Comparison of ENCODE assay signal across 21 cellular contexts in the genomic region with DNA sequence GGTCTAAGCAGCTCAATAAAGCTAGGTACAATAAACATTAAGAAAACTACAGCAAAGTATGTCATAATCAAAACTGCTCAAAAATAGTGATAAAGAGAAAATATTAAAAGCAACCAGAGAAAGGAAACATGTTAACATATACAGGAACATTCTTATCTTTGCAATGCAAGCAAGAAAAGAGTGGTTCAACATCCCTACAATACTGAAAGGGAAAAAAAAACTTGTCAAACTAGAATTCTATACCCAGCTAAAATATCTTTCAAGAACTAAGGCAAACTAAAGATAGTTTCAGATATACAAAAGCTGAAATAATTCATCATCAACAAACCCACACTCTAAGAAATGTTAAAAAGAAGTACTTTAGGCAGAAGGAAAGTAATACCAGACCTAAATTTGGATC.
DNase-seq lines count a peak whose midpoint lies in the region; ATAC-seq, FAIRE-seq and TF ChIP-seq lines count a peak whose summit lies in the region.
"Had no signal": no experiment of that assay in that cellular context is flagged by ENCODE, and none has a peak within 500 bp of the region (broad histone marks: within the 10 kb centered on the region; RNA-seq: fewer than 3 reads in every experiment).

No MANE protein-coding gene starts in this region.

- no peak overlapping the region for H3K9ac ChIP-seq in HepG2 (ENCODE audit: insufficient read depth, low read depth, low read length)
- no peak overlapping the region for H3K9ac ChIP-seq in astrocyte (ENCODE audit: low read length)
- H3K9ac ChIP-seq: BLaER1 treated with 17β-estradiol and CSF1 and Interleukin-3, amounts not matched to agents 10 nM and 100 nM had no signal

- TF ChIP-seq CTCF in HepG2 (CRISPR knock-in tag; IDR thresholded peaks at IDR 0.05): no peak
- no peak for TF ChIP-seq CTCF in right lobe of liver (IDR thresholded peaks at IDR 0.05)
- TF ChIP-seq CTCF in astrocyte (IDR thresholded peaks at IDR 0.05; ENCODE audit: insufficient read depth, low read depth, low read length): no peak
- TF ChIP-seq CTCF in endothelial cell (IDR thresholded peaks at IDR 0.05; ENCODE audit: unreplicated experiment): no peak

- intact Hi-C loops in HepG2 (cut with micrococcal nuclease; ENCODE audit: unreplicated experiment): no loop called here
- intact Hi-C loops in right lobe of liver (cut with DNase I): no loop called here

- peaks cover 13% of the 10 kb centered on the region for H3K9me3 Mint-ChIP-seq in astrocyte (ENCODE audit: unreplicated experiment)
- no peaks in the 10 kb centered on the region for H3K9me3 Mint-ChIP-seq in endothelial cell (ENCODE audit: unreplicated experiment)

- no peak for TF ChIP-seq POLR2A in HepG2 (IDR thresholded peaks at IDR 0.05; ENCODE audit: insufficient read depth in 1 of 2, low read depth in 2 of 2, low read length in 2 of 2)
- TF ChIP-seq POLR2A in right lobe of liver (IDR thresholded peaks at IDR 0.05): no peak

- H3K4me3 ChIP-seq in HepG2 (replicated peaks in 1 of 3; ENCODE audit: insufficient read depth in 1 of 3, low read depth in 2 of 3, low read length in 3 of 3) (no peak overlapping the region), right lobe of liver (no peak overlapping the region), astrocyte (ENCODE audit: insufficient read depth, low read depth, low read length) (no peak overlapping the region)
- H3K4me3 ChIP-seq: A549 had no signal

- TF ChIP-seq RAD21 in HepG2 (CRISPR knock-in tag; IDR thresholded peaks at IDR 0.05): no peak

- H3K27ac Mint-ChIP-seq in astrocyte (ENCODE audit: unreplicated experiment) (no peak overlapping the region), endothelial cell (ENCODE audit: unreplicated experiment) (no peak overlapping the region)
- H3K27ac Mint-ChIP-seq: B cell; CD4-positive, alpha-beta T cell; CD8-positive, alpha-beta T cell had no signal

- TF ChIP-seq EP300 in HepG2 (IDR thresholded peaks at IDR 0.05; ENCODE audit: low read depth in 2 of 2, low read length in 2 of 2) (no peak), HepG2 (CRISPR knock-in tag; IDR thresholded peaks at IDR 0.05; ENCODE audit: borderline replicate concordance) (no peak)

- no peak overlapping the region for H2AFZ ChIP-seq in HepG2 (ENCODE audit: low read length)
- no peak overlapping the region for H2AFZ ChIP-seq in astrocyte (ENCODE audit: low read depth, low read length)

- ATAC-seq in HepG2 (no peak), right lobe of liver (no peak), GM18873 (IDR thresholded peaks at IDR 0.05; ENCODE audit: low FRiP score, unreplicated experiment) (no peak), left lobe of liver (no peak)
- ATAC-seq: A549; CD8-positive, alpha-beta T cell had no signal

- FAIRE-seq in HepG2 (lab: Jason Lieb, UNC) (no peak), astrocyte (lab: Jason Lieb, UNC) (peak; percentile 45)
- FAIRE-seq: A549, D721Med, G401.6, GM12891 had no signal

- no peak for DNase-seq in HepG2 (ENCODE audit: low spot score)
- no peak for DNase-seq in right lobe of liver
- DNase-seq in astrocyte (ENCODE audit: low read depth): no peak
- no peak for DNase-seq in endothelial cell (ENCODE audit: low spot score)
- no peak for DNase-seq in left lobe of liver (ENCODE audit: low spot score)
- DNase-seq: AML-193; Caco-2; Calu3; CD4-positive, alpha-beta T cell; DMS79 treated with DMSO at 0.1 percent for 48 hours; GF-D8 had no signal

- no peak overlapping the region for H3K4me2 ChIP-seq in HepG2 (ENCODE audit: low read depth, low read length)
- no peak overlapping the region for H3K4me2 ChIP-seq in astrocyte (ENCODE audit: low read length)
- H3K4me2 ChIP-seq: A549; BLaER1 treated with 17β-estradiol and CSF1 and Interleukin-3, amounts not matched to agents 10 nM and 100 nM had no signal

- POLR2A ChIA-PET in HepG2 (lab: Yijun Ruan, JAX): no interaction called here

- H3K9me3 ChIP-seq in HepG2 (ENCODE audit: low read length) (peaks cover 31% of the 10 kb centered on the region), right lobe of liver (peaks cover 0 to 14% (median 3%) of the 10 kb centered on the region in 4 donors), astrocyte (ENCODE audit: insufficient read depth, low read depth, low read length) (peaks cover 4% of the 10 kb centered on the region)

- H3K79me2 ChIP-seq in HepG2 (ENCODE audit: insufficient read depth, low read length): no peaks in the 10 kb centered on the region
- H3K79me2 ChIP-seq in astrocyte (ENCODE audit: insufficient read depth, low read length): peaks cover 26% of the 10 kb centered on the region

- H3K27me3 ChIP-seq in HepG2 (ENCODE audit: control insufficient read depth in 1 of 2, insufficient read depth in 2 of 2, low read length in 2 of 2) (no peaks in the 10 kb centered on the region), right lobe of liver (no peaks in the 10 kb centered on the region), astrocyte (ENCODE audit: insufficient read depth, low read length) (no peaks in the 10 kb centered on the region)
- H3K27me3 ChIP-seq: BLaER1 treated with 17β-estradiol and CSF1 and Interleukin-3, amounts not matched to agents 10 nM and 100 nM had no signal

- no TSS peak for BruUV-seq in HepG2 (replicated peaks; lab: Mats Ljungman, UMichigan)

- in situ Hi-C loops in HepG2 (cut with HindIII; ENCODE audit: extremely low pct_ligation_motif_present, low pct_unique_long_range_greater_than_20kb): no loop called here

- no peaks in the 10 kb centered on the region for H3K27me3 Mint-ChIP-seq in astrocyte (ENCODE audit: low read depth, unreplicated experiment)
- no peaks in the 10 kb centered on the region for H3K27me3 Mint-ChIP-seq in endothelial cell (ENCODE audit: unreplicated experiment)
- H3K27me3 Mint-ChIP-seq: B cell; CD4-positive, alpha-beta T cell had no signal

- H3K27ac ChIP-seq in HepG2 (ENCODE audit: extremely low read length, insufficient read depth, low read length) (no peak overlapping the region), right lobe of liver (no peak overlapping the region), astrocyte (ENCODE audit: low read depth, low read length) (no peak overlapping the region)
- H3K27ac ChIP-seq: 22Rv1; A549; BLaER1 treated with 17β-estradiol and CSF1 and Interleukin-3, amounts not matched to agents 10 nM and 100 nM; C4-2B had no signal

- H3K4me1 Mint-ChIP-seq in astrocyte (ENCODE audit: low read depth, unreplicated experiment): no peaks in the 10 kb centered on the region
- no peaks in the 10 kb centered on the region for H3K4me1 Mint-ChIP-seq in endothelial cell (ENCODE audit: unreplicated experiment)
- H3K4me1 Mint-ChIP-seq: B cell had no signal

- H3K4me3 Mint-ChIP-seq in astrocyte (ENCODE audit: unreplicated experiment) (no peak overlapping the region), endothelial cell (ENCODE audit: unreplicated experiment) (peak overlapping the region; percentile 22)
- H3K4me3 Mint-ChIP-seq: B cell; CD4-positive, alpha-beta T cell; CD8-positive, alpha-beta T cell had no signal

- CTCF ChIA-PET in HepG2 (lab: Yijun Ruan, JAX; ENCODE audit: low intra/inter-chr PET ratio, low total read pairs): interaction anchor here (2.6 kb wide), 1 partner anchor 145 kb away, joined by 18 read pairs; no protein-coding TSS in a partner anchor

- H4K20me1 ChIP-seq in HepG2 (ENCODE audit: insufficient read depth, low read length) (no peaks in the 10 kb centered on the region), astrocyte (ENCODE audit: insufficient read depth, low read length) (no peaks in the 10 kb centered on the region)
- H4K20me1 ChIP-seq: BLaER1 treated with 17β-estradiol and CSF1 and Interleukin-3, amounts not matched to agents 10 nM and 100 nM had no signal

- H3K4me1 ChIP-seq in HepG2 (ENCODE audit: insufficient read depth, low read length) (no peaks in the 10 kb centered on the region), right lobe of liver (no peaks in the 10 kb centered on the region), astrocyte (ENCODE audit: insufficient read depth, low read length) (no peaks in the 10 kb centered on the region)
- H3K4me1 ChIP-seq: A549; BLaER1 treated with 17β-estradiol and CSF1 and Interleukin-3, amounts not matched to agents 10 nM and 100 nM; Caco-2 had no signal

- no peaks in the 10 kb centered on the region for H3K36me3 Mint-ChIP-seq in astrocyte (ENCODE audit: low read depth, unreplicated experiment)
- peaks cover 8% of the 10 kb centered on the region for H3K36me3 Mint-ChIP-seq in endothelial cell (ENCODE audit: low read depth, unreplicated experiment)

- H3K36me3 ChIP-seq in HepG2 (replicated peaks in 1 of 2; ENCODE audit: control insufficient read depth in 1 of 2, insufficient read depth in 2 of 2, low read length in 2 of 2) (no peaks in the 10 kb centered on the region), right lobe of liver (no peaks in the 10 kb centered on the region), astrocyte (ENCODE audit: insufficient read depth, low read length) (peaks cover 2% of the 10 kb centered on the region)
- H3K36me3 ChIP-seq: BLaER1 treated with 17β-estradiol and CSF1 and Interleukin-3, amounts not matched to agents 10 nM and 100 nM had no signal

TF ChIP-seq in HepG2, 621 proteins besides CTCF, POLR2A, EP300 and RAD21:
- TF ChIP-seq AGO1 (IDR thresholded peaks at IDR 0.05; ENCODE audit: low read depth, low read length, poor library complexity, severe bottlenecking) (no peak), SNRNP70 (IDR thresholded peaks at IDR 0.05; ENCODE audit: low read depth, low read length) (no peak), ZFP1 (CRISPR knock-in tag; IDR thresholded peaks at IDR 0.05) (peak; percentile 98; the same call in 1 of the 2 replicates)
- TF ChIP-seq, protein P1, sequence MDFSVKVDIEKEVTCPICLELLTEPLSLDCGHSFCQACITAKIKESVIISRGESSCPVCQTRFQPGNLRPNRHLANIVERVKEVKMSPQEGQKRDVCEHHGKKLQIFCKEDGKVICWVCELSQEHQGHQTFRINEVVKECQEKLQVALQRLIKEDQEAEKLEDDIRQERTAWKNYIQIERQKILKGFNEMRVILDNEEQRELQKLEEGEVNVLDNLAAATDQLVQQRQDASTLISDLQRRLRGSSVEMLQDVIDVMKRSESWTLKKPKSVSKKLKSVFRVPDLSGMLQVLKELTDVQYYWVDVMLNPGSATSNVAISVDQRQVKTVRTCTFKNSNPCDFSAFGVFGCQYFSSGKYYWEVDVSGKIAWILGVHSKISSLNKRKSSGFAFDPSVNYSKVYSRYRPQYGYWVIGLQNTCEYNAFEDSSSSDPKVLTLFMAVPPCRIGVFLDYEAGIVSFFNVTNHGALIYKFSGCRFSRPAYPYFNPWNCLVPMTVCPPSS (IDR thresholded peaks at IDR 0.05): no peak
